In genomic region chr3:171185359-171185758, GRCh38 we compare ENCODE assay signal across 16 cellular contexts.
DNase-seq lines count a peak whose midpoint lies in the region; ATAC-seq and TF ChIP-seq lines count a peak whose summit lies in the region.
"Had no signal": no experiment of that assay in that cellular context is flagged by ENCODE, and none has a peak within 500 bp of the region (broad histone marks: within the 10 kb centered on the region; RNA-seq: fewer than 3 reads in every experiment).

No MANE protein-coding gene starts in this region.

- DNase-seq in activated T-cell treated with anti-CD3 and anti-CD28 coated beads, Interleukin-2, amount 50 U/mL, for 24 hours: no peak
- DNase-seq in activated T-cell treated with anti-CD3 and anti-CD28 coated beads, Interleukin-2, amount 50 U/mL, for 48 hours: no peak
- DNase-seq in SJSA1 (ENCODE audit: low read depth in 1 of 2, low spot score in 2 of 2): no peak
- DNase-seq in chondrocyte (ENCODE audit: low spot score): no peak
- no peak for DNase-seq in stimulated activated effector memory CD8-positive, alpha-beta T cell treated with anti-CD3 and anti-CD28 coated beads, Interleukin-12 subunit alpha, Interleukin-12 subunit beta, amount 100 ng/mL, for 72 hours (ENCODE audit: low spot score in 2 of 2)
- DNase-seq in stimulated activated CD4-positive, alpha-beta T cell treated with anti-CD3 and anti-CD28 coated beads, Interleukin-2, amount 100 ng/mL, for 24 hours: no peak
- DNase-seq: C1 segment of cervical spinal cord, COR-L47, DMS153, EL, Karpas-422, NCI-H187 treated with DMSO at 0.1 percent for 48 hours, NCI-H510A treated with DMSO at 0.1 percent for 48 hours had no signal

- peaks cover 29% of the 10 kb centered on the region for H3K36me3 Mint-ChIP-seq in activated T-cell treated with anti-CD3 and anti-CD28 coated beads, Interleukin-2, amount 50 U/mL, for 24 hours (ENCODE audit: low read depth)
- peaks cover 6% of the 10 kb centered on the region for H3K36me3 Mint-ChIP-seq in chondrocyte (ENCODE audit: low read depth)
- H3K36me3 Mint-ChIP-seq in stimulated activated effector memory CD8-positive, alpha-beta T cell treated with anti-CD3 and anti-CD28 coated beads, Interleukin-12 subunit alpha, Interleukin-12 subunit beta, amount 100 ng/mL, for 72 hours: peaks cover 20% of the 10 kb centered on the region

- no peak for TF ChIP-seq CTCF in chondrocyte (IDR thresholded peaks at IDR 0.05)

- H3K4me1 ChIP-seq in SJSA1 (replicated peaks): peaks cover 18% of the 10 kb centered on the region; the same call in 1 of the 2 replicates

- no peaks in the 10 kb centered on the region for H3K9me3 ChIP-seq in SJSA1 (replicated peaks)
- H3K9me3 ChIP-seq: HAP-1 had no signal

- no peaks in the 10 kb centered on the region for H3K27me3 ChIP-seq in SJSA1 (replicated peaks)

- H3K4me3 Mint-ChIP-seq in activated T-cell treated with anti-CD3 and anti-CD28 coated beads, Interleukin-2, amount 50 U/mL, for 24 hours: no peak overlapping the region
- H3K4me3 Mint-ChIP-seq in chondrocyte (ENCODE audit: unreplicated experiment): no peak overlapping the region
- H3K4me3 Mint-ChIP-seq in stimulated activated effector memory CD8-positive, alpha-beta T cell treated with anti-CD3 and anti-CD28 coated beads, Interleukin-12 subunit alpha, Interleukin-12 subunit beta, amount 100 ng/mL, for 72 hours: no peak overlapping the region

- H3K4me1 Mint-ChIP-seq in activated T-cell treated with anti-CD3 and anti-CD28 coated beads, Interleukin-2, amount 50 U/mL, for 24 hours (ENCODE audit: low read depth): peaks cover 46% of the 10 kb centered on the region
- H3K4me1 Mint-ChIP-seq in chondrocyte (ENCODE audit: low read depth): peaks cover 36% of the 10 kb centered on the region
- peaks cover 32% of the 10 kb centered on the region for H3K4me1 Mint-ChIP-seq in stimulated activated effector memory CD8-positive, alpha-beta T cell treated with anti-CD3 and anti-CD28 coated beads, Interleukin-12 subunit alpha, Interleukin-12 subunit beta, amount 100 ng/mL, for 72 hours

- no peak for ATAC-seq in stimulated activated effector memory CD8-positive, alpha-beta T cell treated with anti-CD3 and anti-CD28 coated beads, Interleukin-12 subunit alpha, Interleukin-12 subunit beta, amount 100 ng/mL, for 72 hours
- no peak for ATAC-seq in HG03432 (IDR thresholded peaks at IDR 0.05; ENCODE audit: unreplicated experiment)
- ATAC-seq in GM18867 (IDR thresholded peaks at IDR 0.05; ENCODE audit: unreplicated experiment): no peak

- H3K27ac Mint-ChIP-seq in activated T-cell treated with anti-CD3 and anti-CD28 coated beads, Interleukin-2, amount 50 U/mL, for 24 hours: peak overlapping the region; percentile 16
- H3K27ac Mint-ChIP-seq in chondrocyte (ENCODE audit: unreplicated experiment): peak overlapping the region; percentile 75
- H3K27ac Mint-ChIP-seq in stimulated activated effector memory CD8-positive, alpha-beta T cell treated with anti-CD3 and anti-CD28 coated beads, Interleukin-12 subunit alpha, Interleukin-12 subunit beta, amount 100 ng/mL, for 72 hours: peak overlapping the region; percentile 80

- H3K36me3 ChIP-seq in SJSA1: no peaks in the 10 kb centered on the region
- H3K36me3 ChIP-seq: HAP-1 had no signal

- H3K27me3 Mint-ChIP-seq in activated T-cell treated with anti-CD3 and anti-CD28 coated beads, Interleukin-2, amount 50 U/mL, for 24 hours: no peaks in the 10 kb centered on the region
- H3K27me3 Mint-ChIP-seq in chondrocyte (ENCODE audit: low read depth): no peaks in the 10 kb centered on the region

- H3K4me3 ChIP-seq in SJSA1: no peak overlapping the region
- H3K4me3 ChIP-seq: HAP-1 had no signal

- peak overlapping the region; percentile 17; the same call in 1 of the 2 replicates for H3K27ac ChIP-seq in SJSA1

- no peaks in the 10 kb centered on the region for H3K9me3 Mint-ChIP-seq in activated T-cell treated with anti-CD3 and anti-CD28 coated beads, Interleukin-2, amount 50 U/mL, for 24 hours
- H3K9me3 Mint-ChIP-seq in chondrocyte (ENCODE audit: low read depth): no peaks in the 10 kb centered on the region
- no peaks in the 10 kb centered on the region for H3K9me3 Mint-ChIP-seq in stimulated activated effector memory CD8-positive, alpha-beta T cell treated with anti-CD3 and anti-CD28 coated beads, Interleukin-12 subunit alpha, Interleukin-12 subunit beta, amount 100 ng/mL, for 72 hours

Comparison
In these comparisons a context has a peak if more than half of its experiments do, and no peak if none do; other contexts are left out.
1. H3K27ac Mint-ChIP-seq: peak in every context shown above with its lines; median percentile 80 in stimulated activated effector memory CD8-positive, alpha-beta T cell treated with anti-CD3 and anti-CD28 coated beads, Interleukin-12 subunit alpha, Interleukin-12 subunit beta, amount 100 ng/mL, for 72 hours; 75 in chondrocyte; 16 in activated T-cell treated with anti-CD3 and anti-CD28 coated beads, Interleukin-2, amount 50 U/mL, for 24 hours.